In the genomic region with DNA sequence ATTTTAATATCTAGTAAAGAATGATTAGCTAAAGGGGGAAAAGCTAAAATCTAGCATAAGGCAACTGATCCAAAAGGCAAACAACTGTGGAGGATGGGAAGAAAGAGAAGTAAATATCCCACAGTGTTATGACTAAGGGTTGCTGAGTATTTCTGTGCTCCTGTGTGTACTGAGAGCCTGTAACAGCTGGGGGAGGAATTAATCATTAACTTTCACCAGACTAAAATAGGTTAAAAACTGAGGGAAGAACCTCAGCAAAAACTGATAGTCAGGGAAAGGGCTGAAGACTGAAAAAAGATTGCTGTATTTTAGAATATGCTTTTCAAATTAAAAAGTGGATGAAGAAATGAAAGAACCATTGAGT, we compare ENCODE assay signal across 16 cellular contexts.
DNase-seq lines count a peak whose midpoint lies in the region; ATAC-seq and TF ChIP-seq lines count a peak whose summit lies in the region.
"Had no signal": no experiment of that assay in that cellular context is flagged by ENCODE, and none has a peak within 500 bp of the region (broad histone marks: within the 10 kb centered on the region; RNA-seq: fewer than 3 reads in every experiment).

No MANE protein-coding gene starts in this region.

- H3K79me2 ChIP-seq in mammary epithelial cell (ENCODE audit: insufficient read depth, low read length) (no peaks in the 10 kb centered on the region), GM23338 (replicated peaks; ENCODE audit: insufficient read depth) (no peaks in the 10 kb centered on the region)

- ATAC-seq in GM18861 (IDR thresholded peaks at IDR 0.05; ENCODE audit: unreplicated experiment) (peak; percentile 60), HG03064 (IDR thresholded peaks at IDR 0.05; ENCODE audit: low read depth, unreplicated experiment) (peak; percentile 69), GM23338 (no peak)
- ATAC-seq in stimulated activated memory B cell treated with anti-CD40 and anti-IgM and Interleukin-4, amounts not matched to agents 10 μg/mL and 1 μg/mL and 100 μg/mL, for 72 hours, result no peak
- ATAC-seq: K562; stimulated activated naive B cell treated with anti-CD40 and anti-IgM and Interleukin-4, amounts not matched to agents 10 μg/mL and 1 μg/mL and 100 μg/mL, for 72 hours; WTC11 had no signal

- BruUV-seq in mammary epithelial cell (replicated peaks; lab: Mats Ljungman, UMichigan), result no TSS peak

- H3K9me3 Mint-ChIP-seq in nephron (no peaks in the 10 kb centered on the region), GM23338 (no peaks in the 10 kb centered on the region)
- peaks cover 3% of the 10 kb centered on the region for H3K9me3 Mint-ChIP-seq in stimulated activated memory B cell treated with anti-CD40 and anti-IgM and Interleukin-4, amounts not matched to agents 10 μg/mL and 1 μg/mL and 100 μg/mL, for 72 hours
- peaks cover 3% of the 10 kb centered on the region for H3K9me3 Mint-ChIP-seq in activated T-helper 1 cell treated with anti-CD3 and anti-CD28 coated beads, Interleukin-12 subunit alpha, Interleukin-12 subunit beta, Interleukin-2, Interleukin-4 antibody, amounts not matched to agents 30 ng/mL and 10 ng/mL and 1 ng/mL, durations not matched to agents 14 hours and 24 hours and 36 hours
- H3K9me3 Mint-ChIP-seq: WTC11 had no signal

- intact Hi-C loops in mammary epithelial cell (cut with micrococcal nuclease), result no loop called here
- intact Hi-C loops in activated T-helper 1 cell treated with anti-CD3 and anti-CD28 coated beads, Interleukin-12 subunit alpha, Interleukin-12 subunit beta, Interleukin-2, Interleukin-4 antibody, amounts not matched to agents 30 ng/mL and 10 ng/mL and 1 ng/mL, durations not matched to agents 14 hours and 24 hours and 36 hours (cut with micrococcal nuclease), result no loop called here

- CTCF ChIA-PET in mammary epithelial cell (lab: Charles Lee; ENCODE audit: low non-redundant PET), result no interaction called here

- no peaks in the 10 kb centered on the region for H3K27me3 ChIP-seq in mammary epithelial cell (ENCODE audit: insufficient read depth, low read length)
- H3K27me3 ChIP-seq in GM23338 (ENCODE audit: insufficient read depth), result no peaks in the 10 kb centered on the region
- H3K27me3 ChIP-seq: BE2C, ovary had no signal

- TF ChIP-seq CTCF in mammary epithelial cell (conservative IDR thresholded peaks at IDR 0.05 in 1 of 2, IDR thresholded peaks at IDR 0.05 in 1 of 2; ENCODE audit: extremely low read depth in 1 of 2, insufficient read depth in 1 of 2, low read depth in 1 of 2, low read length in 2 of 2) (no peak), nephron (IDR thresholded peaks at IDR 0.05; ENCODE audit: unreplicated experiment in 3 of 3) (no peak), GM23338 (conservative IDR thresholded peaks at IDR 0.05; ENCODE audit: low read depth in 2 of 2) (no peak)

- DNase-seq in mammary epithelial cell (peak; percentile 1), GM23338 (ENCODE audit: low spot score) (no peak), T-helper 2 cell (no peak)
- DNase-seq in activated T-helper 1 cell treated with anti-CD3 and anti-CD28 coated beads, Interleukin-12 subunit alpha, Interleukin-12 subunit beta, Interleukin-2, Interleukin-4 antibody, amounts not matched to agents 30 ng/mL and 10 ng/mL and 1 ng/mL, durations not matched to agents 14 hours and 24 hours and 36 hours (ENCODE audit: low spot score), result no peak
- DNase-seq: BE2C; head of caudate nucleus; NCI-H187 treated with DMSO at 0.1 percent for 48 hours; ovary; stimulated activated CD4-positive, alpha-beta T cell treated with anti-CD3 and anti-CD28 coated beads, Interleukin-2, amount 100 ng/mL, for 48 hours; stimulated activated naive B cell treated with anti-CD40 and anti-IgM and Interleukin-4, amounts not matched to agents 10 μg/mL and 1 μg/mL and 100 μg/mL, for 72 hours had no signal

- no peaks in the 10 kb centered on the region for H3K9me3 ChIP-seq in mammary epithelial cell (replicated peaks; ENCODE audit: insufficient read depth, low read length)
- H3K9me3 ChIP-seq: BE2C, ovary had no signal

- H3K27ac Mint-ChIP-seq in nephron, result peak overlapping the region; percentile 24 to 57 (median 30)
- no peak overlapping the region for H3K27ac Mint-ChIP-seq in stimulated activated memory B cell treated with anti-CD40 and anti-IgM and Interleukin-4, amounts not matched to agents 10 μg/mL and 1 μg/mL and 100 μg/mL, for 72 hours
- no peak overlapping the region for H3K27ac Mint-ChIP-seq in activated T-helper 1 cell treated with anti-CD3 and anti-CD28 coated beads, Interleukin-12 subunit alpha, Interleukin-12 subunit beta, Interleukin-2, Interleukin-4 antibody, amounts not matched to agents 30 ng/mL and 10 ng/mL and 1 ng/mL, durations not matched to agents 14 hours and 24 hours and 36 hours
- H3K27ac Mint-ChIP-seq in GM23338, result no peak overlapping the region
- H3K27ac Mint-ChIP-seq: stimulated activated naive B cell treated with anti-CD40 and anti-IgM and Interleukin-4, amounts not matched to agents 10 μg/mL and 1 μg/mL and 100 μg/mL, for 72 hours; WTC11 had no signal

- H3K4me1 Mint-ChIP-seq in nephron (peaks cover 7% of the 10 kb centered on the region), GM23338 (no peaks in the 10 kb centered on the region)
- no peaks in the 10 kb centered on the region for H3K4me1 Mint-ChIP-seq in stimulated activated memory B cell treated with anti-CD40 and anti-IgM and Interleukin-4, amounts not matched to agents 10 μg/mL and 1 μg/mL and 100 μg/mL, for 72 hours
- H3K4me1 Mint-ChIP-seq in activated T-helper 1 cell treated with anti-CD3 and anti-CD28 coated beads, Interleukin-12 subunit alpha, Interleukin-12 subunit beta, Interleukin-2, Interleukin-4 antibody, amounts not matched to agents 30 ng/mL and 10 ng/mL and 1 ng/mL, durations not matched to agents 14 hours and 24 hours and 36 hours (ENCODE audit: low read depth), result no peaks in the 10 kb centered on the region
- H3K4me1 Mint-ChIP-seq: stimulated activated naive B cell treated with anti-CD40 and anti-IgM and Interleukin-4, amounts not matched to agents 10 μg/mL and 1 μg/mL and 100 μg/mL, for 72 hours; WTC11 had no signal

- H2AFZ ChIP-seq in mammary epithelial cell (ENCODE audit: low read depth, low read length) (no peak overlapping the region), GM23338 (no peak overlapping the region)

- H3K27ac ChIP-seq in mammary epithelial cell (ENCODE audit: insufficient read depth, low read depth, low read length) (no peak overlapping the region), GM23338 (ENCODE audit: low read depth) (no peak overlapping the region)
- H3K27ac ChIP-seq: ovary had no signal

- no peak overlapping the region for H3K4me3 ChIP-seq in mammary epithelial cell (replicated peaks in 1 of 3; ENCODE audit: insufficient read depth in 1 of 3, low read depth in 2 of 3, low read length in 3 of 3)
- no peak overlapping the region for H3K4me3 ChIP-seq in GM23338
- H3K4me3 ChIP-seq: K562, ovary had no signal

- no peak overlapping the region for H3K4me2 ChIP-seq in mammary epithelial cell (ENCODE audit: insufficient read depth, low read depth, low read length)
- no peak overlapping the region for H3K4me2 ChIP-seq in GM23338

- H3K4me3 Mint-ChIP-seq in nephron (no peak overlapping the region), GM23338 (no peak overlapping the region)
- H3K4me3 Mint-ChIP-seq in stimulated activated memory B cell treated with anti-CD40 and anti-IgM and Interleukin-4, amounts not matched to agents 10 μg/mL and 1 μg/mL and 100 μg/mL, for 72 hours, result no peak overlapping the region
- no peak overlapping the region for H3K4me3 Mint-ChIP-seq in activated T-helper 1 cell treated with anti-CD3 and anti-CD28 coated beads, Interleukin-12 subunit alpha, Interleukin-12 subunit beta, Interleukin-2, Interleukin-4 antibody, amounts not matched to agents 30 ng/mL and 10 ng/mL and 1 ng/mL, durations not matched to agents 14 hours and 24 hours and 36 hours
- H3K4me3 Mint-ChIP-seq: stimulated activated naive B cell treated with anti-CD40 and anti-IgM and Interleukin-4, amounts not matched to agents 10 μg/mL and 1 μg/mL and 100 μg/mL, for 72 hours; WTC11 had no signal

- H3K9ac ChIP-seq in mammary epithelial cell (ENCODE audit: insufficient read depth, low read length), result no peak overlapping the region

- no peaks in the 10 kb centered on the region for H3K36me3 ChIP-seq in mammary epithelial cell (ENCODE audit: insufficient read depth, low read length)
- no peaks in the 10 kb centered on the region for H3K36me3 ChIP-seq in GM23338 (ENCODE audit: insufficient read depth)
- H3K36me3 ChIP-seq: BE2C, ovary had no signal

- no peaks in the 10 kb centered on the region for H3F3A ChIP-seq in GM23338 (replicated peaks; ENCODE audit: low read depth)

- dilution Hi-C loops in mammary epithelial cell (cut with HindIII; ENCODE audit: low sequenced_read_pairs), result no loop called here

- H3K27me3 Mint-ChIP-seq in nephron (ENCODE audit: low read depth) (no peaks in the 10 kb centered on the region), GM23338 (ENCODE audit: insufficient read depth, low read depth, poor library complexity) (no peaks in the 10 kb centered on the region)
- H3K27me3 Mint-ChIP-seq in stimulated activated memory B cell treated with anti-CD40 and anti-IgM and Interleukin-4, amounts not matched to agents 10 μg/mL and 1 μg/mL and 100 μg/mL, for 72 hours, result no peaks in the 10 kb centered on the region
- H3K27me3 Mint-ChIP-seq in activated T-helper 1 cell treated with anti-CD3 and anti-CD28 coated beads, Interleukin-12 subunit alpha, Interleukin-12 subunit beta, Interleukin-2, Interleukin-4 antibody, amounts not matched to agents 30 ng/mL and 10 ng/mL and 1 ng/mL, durations not matched to agents 14 hours and 24 hours and 36 hours (ENCODE audit: insufficient read depth), result no peaks in the 10 kb centered on the region
- H3K27me3 Mint-ChIP-seq: stimulated activated naive B cell treated with anti-CD40 and anti-IgM and Interleukin-4, amounts not matched to agents 10 μg/mL and 1 μg/mL and 100 μg/mL, for 72 hours had no signal

- H4K20me1 ChIP-seq in mammary epithelial cell (ENCODE audit: insufficient read depth, low read length) (no peaks in the 10 kb centered on the region), GM23338 (replicated peaks; ENCODE audit: insufficient read depth) (no peaks in the 10 kb centered on the region)

- H3K9me2 ChIP-seq in GM23338 (ENCODE audit: insufficient read depth), result no peaks in the 10 kb centered on the region

- H3K4me1 ChIP-seq in mammary epithelial cell (ENCODE audit: insufficient read depth, low read length), result no peaks in the 10 kb centered on the region
- H3K4me1 ChIP-seq in GM23338 (ENCODE audit: insufficient read depth), result no peaks in the 10 kb centered on the region
- H3K4me1 ChIP-seq: BE2C had no signal

- H3K36me3 Mint-ChIP-seq in nephron (ENCODE audit: low read depth) (no peaks in the 10 kb centered on the region), GM23338 (ENCODE audit: low read depth) (no peaks in the 10 kb centered on the region)
- H3K36me3 Mint-ChIP-seq in stimulated activated memory B cell treated with anti-CD40 and anti-IgM and Interleukin-4, amounts not matched to agents 10 μg/mL and 1 μg/mL and 100 μg/mL, for 72 hours, result no peaks in the 10 kb centered on the region
- H3K36me3 Mint-ChIP-seq in activated T-helper 1 cell treated with anti-CD3 and anti-CD28 coated beads, Interleukin-12 subunit alpha, Interleukin-12 subunit beta, Interleukin-2, Interleukin-4 antibody, amounts not matched to agents 30 ng/mL and 10 ng/mL and 1 ng/mL, durations not matched to agents 14 hours and 24 hours and 36 hours (ENCODE audit: low read depth), result no peaks in the 10 kb centered on the region
- H3K36me3 Mint-ChIP-seq: stimulated activated naive B cell treated with anti-CD40 and anti-IgM and Interleukin-4, amounts not matched to agents 10 μg/mL and 1 μg/mL and 100 μg/mL, for 72 hours; WTC11 had no signal

- in situ Hi-C loops in mammary epithelial cell (cut with MboI; ENCODE audit: low sequenced_read_pairs in 2 of 2), result no loop called here

Comparison
In these comparisons a context has a peak if more than half of its experiments do, and no peak if none do; other contexts are left out.
1. ATAC-seq: peak in GM18861 (single experiment) and HG03064 (single experiment); none in stimulated activated memory B cell treated with anti-CD40 and anti-IgM and Interleukin-4, amounts not matched to agents 10 μg/mL and 1 μg/mL and 100 μg/mL, for 72 hours (single experiment) and GM23338 (single experiment).
2. H3K27ac Mint-ChIP-seq: peak in nephron (3 of 3); none in stimulated activated memory B cell treated with anti-CD40 and anti-IgM and Interleukin-4, amounts not matched to agents 10 μg/mL and 1 μg/mL and 100 μg/mL, for 72 hours (single experiment), activated T-helper 1 cell treated with anti-CD3 and anti-CD28 coated beads, Interleukin-12 subunit alpha, Interleukin-12 subunit beta, Interleukin-2, Interleukin-4 antibody, amounts not matched to agents 30 ng/mL and 10 ng/mL and 1 ng/mL, durations not matched to agents 14 hours and 24 hours and 36 hours (single experiment) and GM23338 (single experiment).